8 cellular contexts compared by ENCODE assay signal in genomic region chr5:10353241-10354047, GRCh38. TPM values are rescaled to one million over a fixed set of nuclear protein-coding genes. Genes with fewer than 3 reads are reported as not detected.
DNase-seq lines count a peak whose midpoint lies in the region; ATAC-seq and TF ChIP-seq lines count a peak whose summit lies in the region.

Gene MARCHF6, plus strand, starts transcription at chr5:10353695. Its CDS starts 204 bp downstream, at chr5:10353899.

- H3K27me3 ChIP-seq in IMR-90 (ENCODE audit: control insufficient read depth, insufficient read depth, low read length), result no peaks in the 10 kb centered on the region
- no peaks in the 10 kb centered on the region for H3K27me3 ChIP-seq in mononuclear cell (ENCODE audit: insufficient read depth, low read length)

- TF ChIP-seq POLR2A in IMR-90 (IDR thresholded peaks at IDR 0.05; ENCODE audit: low read depth, low read length), result peak; percentile 89

- peak within 1 kb of the TSS; percentile 79 for H3K14ac ChIP-seq in IMR-90 (replicated peaks; ENCODE audit: low read depth, low read length)

- H2BK20ac ChIP-seq in IMR-90 (ENCODE audit: low read depth, low read length), result no peak within 1 kb of the TSS

- intact Hi-C loops in IMR-90 (cut with micrococcal nuclease), result loop anchor here (2.0 to 5.0 kb wide), 2 partner anchors 69 kb away; no protein-coding TSS in a partner anchor
- intact Hi-C loops in OCI-LY7 (cut with micrococcal nuclease; ENCODE audit: unreplicated experiment), result loop anchor here (1.0 to 5.0 kb wide), 7 partner anchors 65 to 407 kb away; partner anchors contain the start of genes CCT5 and DAP

- in situ Hi-C loops in IMR-90 (cut with MboI; ENCODE audit: low sequenced_read_pairs), result no loop called here

- H3K79me2 ChIP-seq in OCI-LY7 (ENCODE audit: insufficient read depth, low read depth, low read length), result peaks cover 58% of the 10 kb centered on the region

- peak within 1 kb of the TSS; percentile 95 for H2BK5ac ChIP-seq in IMR-90 (ENCODE audit: low read depth, low read length, poor library complexity, severe bottlenecking)

- peak within 1 kb of the TSS; percentile 91 for H3K9ac ChIP-seq in IMR-90 (ENCODE audit: low read depth, low read length)

- dilution Hi-C loops in IMR-90 (cut with HindIII; ENCODE audit: low sequenced_read_pairs, unreplicated experiment), result no loop called here

- no peak within 1 kb of the TSS; the same call in 2 of the 3 replicates for H2BK15ac ChIP-seq in IMR-90 (ENCODE audit: low read depth, low read length)

- TF ChIP-seq CTCF in IMR-90 (conservative IDR thresholded peaks at IDR 0.05; ENCODE audit: low read depth, low read length) (no peak), OCI-LY7 (conservative IDR thresholded peaks at IDR 0.05; ENCODE audit: low read length) (no peak), epithelial cell of esophagus (IDR thresholded peaks at IDR 0.05; ENCODE audit: insufficient read depth, low read depth, low read length, missing control alignments) (no peak)

- H4K8ac ChIP-seq in IMR-90 (ENCODE audit: low read depth in 2 of 2, low read length in 2 of 2), result peak within 1 kb of the TSS; percentile 84 to 91

- H3K9me2 ChIP-seq in OCI-LY7 (ENCODE audit: insufficient read depth, low read length), result no peaks in the 10 kb centered on the region

- peak within 1 kb of the TSS; percentile 61; the same call in 1 of the 2 replicates for H2AK5ac ChIP-seq in IMR-90 (ENCODE audit: low read depth, low read length)

- H3K4ac ChIP-seq in IMR-90 (ENCODE audit: low read depth, low read length), result peak within 1 kb of the TSS; percentile 84

- H3K27ac ChIP-seq in IMR-90 (ENCODE audit: insufficient read depth, low read length) (peak within 1 kb of the TSS; percentile 99), OCI-LY7 (ENCODE audit: low read depth, low read length, poor library complexity, severe bottlenecking) (peak within 1 kb of the TSS; percentile 88)

- peak within 1 kb of the TSS; percentile 83 for H4K5ac ChIP-seq in IMR-90 (ENCODE audit: low read depth, low read length)

- peak within 1 kb of the TSS; percentile 86 for H3K23ac ChIP-seq in IMR-90 (ENCODE audit: low read depth, low read length)

- TF ChIP-seq RAD21 in IMR-90 (IDR thresholded peaks at IDR 0.05; ENCODE audit: low read length), result no peak

- peak within 1 kb of the TSS; percentile 90 for H3K18ac ChIP-seq in IMR-90 (ENCODE audit: low read depth, low read length)

- H3K79me1 ChIP-seq in IMR-90 (ENCODE audit: low read depth in 1 of 2, low read length in 2 of 2), result peaks cover 0 to 33% of the 10 kb centered on the region in 2 experiments; a peak in 2 of 4 replicates

- POLR2A ChIA-PET in IMR-90 (lab: Charles Lee; ENCODE audit: unreplicated experiment), result interaction anchor here (0.6 kb wide), 1 partner anchor 14 kb away, joined by 5 read pairs; no protein-coding TSS in a partner anchor
- POLR2A ChIA-PET in OCI-LY7 (lab: Charles Lee), result interaction anchor here (0.7 to 1.9 kb wide), 15 partner anchors 10 to 274 kb away, joined by 3 to 11 read pairs (median 3); no protein-coding TSS in a partner anchor

- ATAC-seq in GM21528 (IDR thresholded peaks at IDR 0.05; ENCODE audit: low FRiP score, unreplicated experiment) (peak; percentile 89), IMR-90 (ENCODE audit: low read depth) (peak; percentile 90)

- TSS peak; percentile 86 for BruUV-seq in IMR-90 (replicated peaks; lab: Mats Ljungman, UMichigan)
- BruUV-seq in OCI-LY7 (replicated peaks; lab: Mats Ljungman, UMichigan), result no TSS peak

- peak within 1 kb of the TSS; percentile 95 for H2AK9ac ChIP-seq in IMR-90 (replicated peaks; ENCODE audit: low read depth, low read length, poor library complexity)

- H2AFZ ChIP-seq in IMR-90 (replicated peaks; ENCODE audit: low read length, poor library complexity) (peak within 1 kb of the TSS; percentile 97), OCI-LY7 (ENCODE audit: low read length) (peak within 1 kb of the TSS; percentile 51; the same call in 1 of the 2 replicates)

- DNase-seq in D341Med (ENCODE audit: low spot score) (peak; percentile 94), IMR-90 (peak; percentile 84), OCI-LY7 (ENCODE audit: low spot score) (peak; percentile 97), activated T-cell treated with anti-CD3 and anti-CD28 coated beads for 24 hours (ENCODE audit: low read depth) (peak; percentile 93), epithelial cell of esophagus (ENCODE audit: low read depth) (peak; percentile 98)
- peak; percentile 90 to 96 for DNase-seq in stimulated activated CD8-positive, alpha-beta memory T cell treated with anti-CD3 and anti-CD28 coated beads, Interleukin-2, amount 100 ng/mL, for 48 hours (ENCODE audit: low read depth in 2 of 2)

- H3K36me3 ChIP-seq in IMR-90 (ENCODE audit: control insufficient read depth, insufficient read depth, low read length) (no peaks in the 10 kb centered on the region), OCI-LY7 (ENCODE audit: insufficient read depth, low read length) (no peaks in the 10 kb centered on the region)

- CTCF ChIA-PET in IMR-90 (lab: Yijun Ruan, JAX), result no interaction called here
- CTCF ChIA-PET in OCI-LY7 (lab: Charles Lee; ENCODE audit: unreplicated experiment), result no interaction called here

- H3K4me1 ChIP-seq in IMR-90 (ENCODE audit: control insufficient read depth, insufficient read depth, low read length) (peaks cover 10% of the 10 kb centered on the region), OCI-LY7 (ENCODE audit: insufficient read depth, low read length, poor library complexity, severe bottlenecking) (peaks cover 40% of the 10 kb centered on the region), mononuclear cell (ENCODE audit: insufficient read depth, low read length) (peaks cover 27% of the 10 kb centered on the region)

- H3K9me3 ChIP-seq in IMR-90 (ENCODE audit: control insufficient read depth, insufficient read depth, low read length), result no peaks in the 10 kb centered on the region
- no peaks in the 10 kb centered on the region for H3K9me3 ChIP-seq in OCI-LY7 (ENCODE audit: low read length)
- H3K9me3 ChIP-seq in mononuclear cell (ENCODE audit: low read depth, low read length), result no peaks in the 10 kb centered on the region

- H2BK120ac ChIP-seq in IMR-90 (ENCODE audit: low read depth, low read length), result peak within 1 kb of the TSS; percentile 71

- H4K20me1 ChIP-seq in IMR-90 (ENCODE audit: insufficient read depth, low read length) (peaks cover 35% of the 10 kb centered on the region), OCI-LY7 (ENCODE audit: insufficient read depth, low read length) (peaks cover 34% of the 10 kb centered on the region)

- H3K4me3 ChIP-seq in IMR-90 (ENCODE audit: insufficient read depth, low read depth, low read length), result peak within 1 kb of the TSS; percentile 92
- peak within 1 kb of the TSS; percentile 88 for H3K4me3 ChIP-seq in OCI-LY7 (ENCODE audit: low read depth, low read length, poor library complexity, severe bottlenecking)
- H3K4me3 ChIP-seq in epithelial cell of esophagus (ENCODE audit: low read length), result peak within 1 kb of the TSS; percentile 78
- H3K4me3 ChIP-seq in mononuclear cell (ENCODE audit: low read length), result peak within 1 kb of the TSS; percentile 79

- peaks cover 9% of the 10 kb centered on the region for H3K9me1 ChIP-seq in IMR-90 (ENCODE audit: insufficient read depth, low read length)

- H4K91ac ChIP-seq in IMR-90 (ENCODE audit: insufficient read depth, low read depth, low read length), result peak within 1 kb of the TSS; percentile 89

- peak within 1 kb of the TSS; percentile 79; the same call in 1 of the 2 replicates for H3K56ac ChIP-seq in IMR-90 (ENCODE audit: extremely low read depth, insufficient read depth, low read length)

- H3K4me2 ChIP-seq in IMR-90 (ENCODE audit: low read depth, low read length), result peak within 1 kb of the TSS; percentile 97
- peak within 1 kb of the TSS; percentile 87 for H3K4me2 ChIP-seq in OCI-LY7 (ENCODE audit: low read length)

- 2% methylated on average over 40 of the region's 92 CpGs; no CpG with 5 or more reads in 1 of the 2 experiments for WGBS in IMR-90 (ENCODE audit: extremely low coverage in 2 of 2, insufficient read length in 1 of 2), 2 experiments

TF ChIP-seq in IMR-90, 13 proteins besides CTCF, POLR2A, EP300 and RAD21:
- TF ChIP-seq MAFK (IDR thresholded peaks at IDR 0.05; ENCODE audit: low read depth, low read length) (no peak), BHLHE40 (IDR thresholded peaks at IDR 0.05; ENCODE audit: low read depth, low read length) (peak; percentile 35; the same call in 1 of the 2 replicates), MAZ (IDR thresholded peaks at IDR 0.05; ENCODE audit: borderline replicate concordance, low read depth, low read length) (peak; percentile 77; the same call in 1 of the 2 replicates), MXI1 (IDR thresholded peaks at IDR 0.05; ENCODE audit: borderline replicate concordance, low read depth, low read length) (peak; percentile 75), NFE2L2 (IDR thresholded peaks at IDR 0.05; ENCODE audit: low read depth, low read length) (no peak), CHD1 (IDR thresholded peaks at IDR 0.05; ENCODE audit: low read depth, low read length) (0 out of 2 replicates have a peak, but pooled peaks have one; percentile 70), CEBPB (IDR thresholded peaks at IDR 0.05; ENCODE audit: low read depth, low read length) (no peak), USF2 (IDR thresholded peaks at IDR 0.05; ENCODE audit: low read depth, low read length) (no peak), SMC3 (IDR thresholded peaks at IDR 0.05; ENCODE audit: low read depth, low read length) (no peak)

RNA-seq across cellular contexts. Expression of gene MARCHF6, which starts in this region (rescaled TPM):
- 55.2 and 71.4 TPM in 2 replicates for total RNA-seq in IMR-90 (2012; rRNA removed)
- polyA plus RNA-seq in IMR-90 (2012; rRNA removed), result 45.9 and 62.6 TPM in 2 replicates
- 13.2 and 14.4 TPM in 2 replicates for polyA plus RNA-seq in IMR-90 (2012; cell fraction: cytosol; rRNA removed)
- polyA plus RNA-seq in IMR-90 (2012; cell fraction: nucleus; rRNA removed; ENCODE audit: low replicate concordance), result 65.9 and 496 TPM in 2 replicates
- total RNA-seq in OCI-LY7 (2014; rRNA removed; shearing (Covaris generic)), result 48.2 and 118 TPM in 2 replicates
- 113 TPM in 2 replicates for total RNA-seq in OCI-LY7 (2022)
- 140 TPM for total RNA-seq in mononuclear cell

Comparison
In these comparisons a context has a peak if more than half of its experiments do, and no peak if none do; other contexts are left out.
1. Peak in every context shown above with its lines: DNase-seq, ATAC-seq, H3K4me3 ChIP-seq and H3K27ac ChIP-seq.